24 cellular contexts compared by ENCODE assay signal in the genomic region with DNA sequence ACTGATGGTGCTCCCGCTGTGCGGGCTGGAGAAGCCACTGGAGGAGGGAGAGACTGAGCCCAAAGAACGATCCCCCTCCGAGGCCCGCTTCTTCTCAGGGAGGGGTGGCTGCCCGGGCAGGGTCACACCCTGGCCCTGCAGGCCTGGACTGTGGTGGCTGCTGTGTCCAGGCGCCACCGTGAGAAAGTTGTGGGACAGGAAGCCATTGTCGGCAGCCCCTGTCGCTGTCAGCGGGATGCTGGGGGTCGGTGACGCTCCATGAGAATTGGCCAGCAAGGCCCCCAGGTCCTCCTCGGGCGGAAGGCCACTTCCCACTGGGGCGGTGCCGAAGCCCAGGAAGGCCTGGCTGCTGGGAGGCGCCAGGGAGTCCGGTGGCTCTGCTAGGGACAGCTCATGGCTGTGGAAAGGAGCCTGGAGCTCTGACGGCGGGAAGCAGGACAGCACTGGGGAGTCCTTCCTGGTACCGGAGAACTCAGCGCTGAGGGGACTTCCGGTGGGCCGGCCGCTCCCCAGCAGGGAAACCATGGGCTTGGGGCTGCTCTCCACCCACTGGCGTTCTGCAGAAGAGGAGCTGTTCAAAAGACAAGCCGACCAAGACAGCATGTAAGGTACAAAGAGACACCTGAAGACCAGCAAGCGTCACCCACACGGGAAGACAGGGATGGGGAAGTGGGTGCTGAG.
DNase-seq lines count a peak whose midpoint lies in the region; ATAC-seq and TF ChIP-seq lines count a peak whose summit lies in the region.
"Had no signal": no experiment of that assay in that cellular context is flagged by ENCODE, and none has a peak within 500 bp of the region (broad histone marks: within the 10 kb centered on the region; RNA-seq: fewer than 3 reads in every experiment).

No MANE protein-coding gene starts in this region.

- H3K9me3 ChIP-seq in left ventricle myocardium inferior (replicated peaks) (peaks cover 5% of the 10 kb centered on the region), psoas muscle (no peaks in the 10 kb centered on the region)
- H3K9me3 ChIP-seq: breast epithelium, stomach, tibial artery had no signal

- WGBS in psoas muscle, 3 donors = 92 to 94% (median 93%) methylated on average over 29 to 30 of the region's 30 CpGs

- ATAC-seq in Right ventricle myocardium inferior (no peak), left lobe of liver (peak; percentile 42), psoas muscle (no peak), GM21619 (IDR thresholded peaks at IDR 0.05; ENCODE audit: unreplicated experiment) (no peak), GM21381 (IDR thresholded peaks at IDR 0.05; ENCODE audit: unreplicated experiment) (no peak), GM18909 (IDR thresholded peaks at IDR 0.05; ENCODE audit: poor library complexity, unreplicated experiment) (no peak), HG02623 (IDR thresholded peaks at IDR 0.05; ENCODE audit: unreplicated experiment) (no peak)
- ATAC-seq: activated CD8-positive, alpha-beta T cell treated with anti-CD3 and anti-CD28 coated beads, Interleukin-2, amount 10 ng/mL, durations not matched to agents 7 days and 5 days had no signal

- DNase-seq in left ventricle myocardium inferior = no peak
- no peak for DNase-seq in Right ventricle myocardium inferior (ENCODE audit: missing footprints)
- no peak for DNase-seq in left lobe of liver (ENCODE audit: low spot score)
- DNase-seq in psoas muscle = no peak
- DNase-seq: activated CD4-positive, alpha-beta T cell treated with anti-CD3 and anti-CD28 coated beads for 4 hours; activated CD8-positive, alpha-beta T cell treated with anti-CD3 and anti-CD28 coated beads, Interleukin-2, amount 10 ng/mL, durations not matched to agents 7 days and 5 days; amniotic stem cell; GM23248; islet precursor cell; KBM-7; NCI-H1092; NCI-H1694; NCI-H748 treated with DMSO at 0.1 percent for 48 hours; stimulated activated CD4-positive, alpha-beta T cell treated with anti-CD3 and anti-CD28 coated beads, Interleukin-2, amount 100 ng/mL, for 48 hours; stomach; T1000; tibial artery had no signal

- H3K27me3 ChIP-seq in left ventricle myocardium inferior (ENCODE audit: low read depth) (no peaks in the 10 kb centered on the region), psoas muscle (ENCODE audit: insufficient read depth in 3 of 3, low read length in 2 of 3) (no peaks in the 10 kb centered on the region)
- H3K27me3 ChIP-seq: breast epithelium, stomach, tibial artery had no signal

- H3K27ac ChIP-seq in left ventricle myocardium inferior (replicated peaks) (peak overlapping the region; percentile 76), psoas muscle (peak overlapping the region; percentile 2)
- H3K27ac ChIP-seq: 22Rv1, GM23248, tibial artery, VCaP had no signal

- H3K4me3 ChIP-seq in left ventricle myocardium inferior (no peak overlapping the region), psoas muscle (no peak overlapping the region)
- H3K4me3 ChIP-seq: breast epithelium, GM23248, stomach, tibial artery had no signal

- H3K36me3 ChIP-seq in left ventricle myocardium inferior = peaks cover 50% of the 10 kb centered on the region
- H3K36me3 ChIP-seq in psoas muscle (ENCODE audit: insufficient read depth in 1 of 2, low read depth in 1 of 2) = peaks cover 0 to 48% of the 10 kb centered on the region in 2 donors
- H3K36me3 ChIP-seq: breast epithelium had no signal

- intact Hi-C loops in left ventricle myocardium inferior (cut with micrococcal nuclease) (no loop called here), Right ventricle myocardium inferior (cut with DNase I) (no loop called here), psoas muscle (cut with DNase I) (no loop called here)

- TF ChIP-seq CTCF in left ventricle myocardium inferior (IDR thresholded peaks at IDR 0.05; ENCODE audit: borderline replicate concordance) (no peak), psoas muscle (IDR thresholded peaks at IDR 0.05) (no peak)

- H3K4me1 ChIP-seq in left ventricle myocardium inferior = peaks cover 51% of the 10 kb centered on the region
- H3K4me1 ChIP-seq in psoas muscle = peaks cover 11% of the 10 kb centered on the region
- H3K4me1 ChIP-seq: breast epithelium had no signal
